Comparison of ENCODE assay signal across 10 cellular contexts in the genomic region with DNA sequence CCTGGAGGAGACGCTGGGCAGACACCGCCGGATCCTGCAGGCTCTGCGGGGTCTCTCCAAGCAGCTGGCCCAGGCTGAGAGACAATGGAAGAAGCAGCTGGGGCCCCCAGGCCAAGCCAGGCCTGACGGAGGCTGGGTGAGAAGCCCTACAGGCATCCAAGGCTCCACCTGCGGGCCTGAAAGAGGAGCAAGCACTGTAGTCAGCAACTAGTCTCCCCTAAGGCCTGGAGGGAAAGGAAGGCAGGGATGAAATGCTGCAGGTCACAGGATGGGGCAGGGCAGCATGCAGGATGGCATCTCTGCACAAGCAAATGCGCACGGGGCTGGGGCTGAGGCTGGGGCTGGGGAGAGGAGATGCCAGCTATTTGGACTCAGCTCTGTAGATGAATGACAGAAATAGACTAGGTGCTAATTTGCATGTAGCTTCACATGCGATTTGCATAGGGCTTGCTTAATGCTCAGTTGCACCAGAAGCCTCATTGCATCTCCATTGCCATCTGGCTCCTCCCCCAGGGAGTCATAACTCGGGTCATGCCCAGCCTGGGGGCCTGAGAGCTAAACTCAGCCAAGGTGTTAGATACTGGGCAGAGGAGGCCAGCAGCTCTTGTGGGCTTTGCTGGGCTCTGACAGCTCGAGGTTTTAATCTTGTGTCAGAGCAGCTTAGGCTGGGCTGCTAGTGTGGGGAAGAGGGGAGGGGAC. TPM values are rescaled to one million over a fixed set of nuclear protein-coding genes. Genes with fewer than 3 reads are reported as not detected.
DNase-seq lines count a peak whose midpoint lies in the region; ATAC-seq and TF ChIP-seq lines count a peak whose summit lies in the region.
"Had no signal": no experiment of that assay in that cellular context is flagged by ENCODE, and none has a peak within 500 bp of the region (broad histone marks: within the 10 kb centered on the region; RNA-seq: fewer than 3 reads in every experiment).

No MANE protein-coding gene starts in this region.

- H3K23ac ChIP-seq in mesendoderm (ENCODE audit: low read length): no peak overlapping the region

- no peak overlapping the region for H3K4ac ChIP-seq in mesendoderm (ENCODE audit: low read depth, low read length)

- H3K27me3 ChIP-seq in mesendoderm (ENCODE audit: insufficient read depth, low read length, poor library complexity) (peaks cover 2% of the 10 kb centered on the region), testis (no peaks in the 10 kb centered on the region), upper lobe of right lung (no peaks in the 10 kb centered on the region)

- no peak overlapping the region for H3K56ac ChIP-seq in mesendoderm (ENCODE audit: low read length)

- no peak overlapping the region for H3K18ac ChIP-seq in mesendoderm (ENCODE audit: low read length)

- peak; percentile 63 for ATAC-seq in GM21825 (IDR thresholded peaks at IDR 0.05; ENCODE audit: unreplicated experiment)
- no peak for ATAC-seq in upper lobe of right lung

- H2BK15ac ChIP-seq in mesendoderm (replicated peaks; ENCODE audit: low read depth): no peak overlapping the region

- no peak overlapping the region for H3K4me3 ChIP-seq in mesendoderm (ENCODE audit: low read length)
- H3K4me3 ChIP-seq in testis: no peak overlapping the region
- no peak overlapping the region for H3K4me3 ChIP-seq in upper lobe of right lung

- H2AK5ac ChIP-seq in mesendoderm (ENCODE audit: low read length): no peak overlapping the region

- WGBS in mesendoderm (ENCODE audit: extremely low coverage, insufficient coverage, low lambda C conversion rate): no CpG with 5 or more reads among the region's 11 CpGs
- WGBS in testis, 2 donors: 73 to 82% methylated on average over 10 to 11 of the region's 11 CpGs

- intact Hi-C loops in testis (cut with DNase I; ENCODE audit: low total_unique reads): no loop called here
- intact Hi-C loops in upper lobe of right lung (cut with DNase I): no loop called here

- H3K9me3 ChIP-seq in testis (no peaks in the 10 kb centered on the region), upper lobe of right lung (no peaks in the 10 kb centered on the region)

- H3K36me3 ChIP-seq in mesendoderm (ENCODE audit: control insufficient read depth, insufficient read depth, low read length) (no peaks in the 10 kb centered on the region), testis (ENCODE audit: low read depth, missing control alignments) (no peaks in the 10 kb centered on the region), upper lobe of right lung (no peaks in the 10 kb centered on the region)

- no peak for TF ChIP-seq POLR2A in testis (IDR thresholded peaks at IDR 0.05)

- H3K79me2 ChIP-seq in mesendoderm (ENCODE audit: control insufficient read depth, insufficient read depth, low read length): no peaks in the 10 kb centered on the region

- TF ChIP-seq CTCF in testis (IDR thresholded peaks at IDR 0.05): no peak
- TF ChIP-seq CTCF in upper lobe of right lung (IDR thresholded peaks at IDR 0.05): no peak

- no peak overlapping the region for H4K5ac ChIP-seq in mesendoderm (ENCODE audit: low read length)

- H4K8ac ChIP-seq in mesendoderm (ENCODE audit: low read depth, low read length): no peak overlapping the region

- H2BK120ac ChIP-seq in mesendoderm (ENCODE audit: low read depth, low read length): no peak overlapping the region

- DNase-seq in NCI-H2227 (lab: John Stamatoyannopoulos, UW; ENCODE audit: unreplicated experiment) (peak; percentile 22), NCI-H2227 treated with DMSO at 0.1 percent for 48 hours (lab: John Stamatoyannopoulos, UW) (no peak), NCI-H146 (lab: John Stamatoyannopoulos, UW) (peak; percentile 86), mesendoderm (peak; percentile 72), testis (no peak), upper lobe of right lung (no peak)
- DNase-seq in activated CD8-positive, alpha-beta memory T cell treated with anti-CD3 and anti-CD28 coated beads, Interleukin-2, amount 50 U/mL, for 4 hours: no peak

- H3K4me2 ChIP-seq in mesendoderm (ENCODE audit: low read length): no peak overlapping the region

- H3K4me1 ChIP-seq in mesendoderm (ENCODE audit: control insufficient read depth, low read depth, low read length): peaks cover 3% of the 10 kb centered on the region
- peaks cover 6% of the 10 kb centered on the region for H3K4me1 ChIP-seq in testis
- no peaks in the 10 kb centered on the region for H3K4me1 ChIP-seq in upper lobe of right lung

- no peak overlapping the region for H2BK5ac ChIP-seq in mesendoderm (ENCODE audit: low read length)

- no peaks in the 10 kb centered on the region for H3K79me1 ChIP-seq in mesendoderm (ENCODE audit: low read length)

- H3K9ac ChIP-seq in mesendoderm (ENCODE audit: low read length): no peak overlapping the region

- H3K27ac ChIP-seq in mesendoderm (ENCODE audit: low read depth, low read length): no peak overlapping the region
- H3K27ac ChIP-seq in testis: no peak overlapping the region
- no peak overlapping the region for H3K27ac ChIP-seq in upper lobe of right lung

RNA-seq across cellular contexts. Expression of a gene that starts 5.2 kb away (rescaled TPM):
- 0.22 TPM for polyA plus RNA-seq in mesendoderm (2013, experiment 1 of 2)
- polyA plus RNA-seq in mesendoderm (2013, experiment 2 of 2): 0.24 TPM
- 1 to 10 TPM; 3.7 to 5.7 TPM for total RNA-seq in testis
- 3.6 TPM for polyA plus RNA-seq in testis (ENCODE audit: insufficient read depth, low read depth, low replicate concordance)
- not detected for total RNA-seq in upper lobe of right lung
- total RNA-seq: A172 had no signal
- polyA plus RNA-seq: keratinocyte had no signal

RNA-seq across cellular contexts. Expression of a gene that starts 8.6 kb away (rescaled TPM):
- not detected for polyA plus RNA-seq in mesendoderm (2013, experiment 1 of 2)
- not detected for polyA plus RNA-seq in mesendoderm (2013, experiment 2 of 2)
- total RNA-seq in testis (1 to 10 TPM; 4.3 to 4.6 TPM), upper lobe of right lung (not detected)
- polyA plus RNA-seq in testis (ENCODE audit: insufficient read depth, low read depth, low replicate concordance): 2.2 TPM
- total RNA-seq: A172 had no signal
- polyA plus RNA-seq: keratinocyte had no signal

RNA-seq across cellular contexts. Expression of a gene that starts 21.7 kb away (rescaled TPM):
- 13.7 TPM for polyA plus RNA-seq in mesendoderm (2013, experiment 1 of 2)
- polyA plus RNA-seq in mesendoderm (2013, experiment 2 of 2): 13.9 TPM
- total RNA-seq in testis: 10 to 100 TPM; 68.2 to 78.5 TPM
- polyA plus RNA-seq in testis (ENCODE audit: insufficient read depth, low read depth, low replicate concordance): 27.0 TPM
- total RNA-seq in upper lobe of right lung: 43.9 TPM

RNA-seq across cellular contexts. Expression of a gene that starts 39.4 kb away (rescaled TPM):
- polyA plus RNA-seq in mesendoderm (2013, experiment 1 of 2): 26.0 TPM
- polyA plus RNA-seq in mesendoderm (2013, experiment 2 of 2): 26.9 TPM
- total RNA-seq in testis (10 to 100 TPM; 41.5 to 43.1 TPM), upper lobe of right lung (65.6 TPM)
- 45.6 TPM for polyA plus RNA-seq in testis (ENCODE audit: insufficient read depth, low read depth, low replicate concordance)

RNA-seq across cellular contexts. Expression of a gene that starts 51.9 kb away (rescaled TPM):
- polyA plus RNA-seq in mesendoderm (2013, experiment 1 of 2): 36.0 TPM
- 32.5 TPM for polyA plus RNA-seq in mesendoderm (2013, experiment 2 of 2)
- total RNA-seq in testis (100 to 1,000 TPM in 1 of 2 donors, 10 to 100 TPM in 1; 94.8 to 103 TPM), upper lobe of right lung (115 TPM)
- polyA plus RNA-seq in testis (ENCODE audit: insufficient read depth, low read depth, low replicate concordance): 130 TPM

Comparison
In these comparisons a context has a peak if more than half of its experiments do, and no peak if none do; other contexts are left out.
1. DNase-seq: peak in NCI-H2227 (single experiment), NCI-H146 (single experiment) and mesendoderm (single experiment); none in NCI-H2227 treated with DMSO at 0.1 percent for 48 hours (single experiment), testis (single experiment), activated CD8-positive, alpha-beta memory T cell treated with anti-CD3 and anti-CD28 coated beads, Interleukin-2, amount 50 U/mL, for 4 hours (single experiment) and upper lobe of right lung (single experiment).